ENCODE assay signal across 8 cellular contexts in genomic region chr13:20161275-20161950, GRCh38. TPM values are rescaled to one million over a fixed set of nuclear protein-coding genes. Genes with fewer than 3 reads are reported as not detected.
DNase-seq lines count a peak whose midpoint lies in the region; ATAC-seq, FAIRE-seq and TF ChIP-seq lines count a peak whose summit lies in the region.

No MANE protein-coding gene starts in this region.

- TF ChIP-seq POLR2A in GM18505 (IDR thresholded peaks at IDR 0.05; ENCODE audit: borderline replicate concordance, extremely low read depth, insufficient read depth, insufficient read length): no peak
- TF ChIP-seq POLR2A in stomach (IDR thresholded peaks at IDR 0.05): no peak

- WGBS in stomach, 5 donors: 3 to 11% (median 5%) methylated on average over 22 to 79 of the region's 79 CpGs

- TF ChIP-seq CTCF in brain microvascular endothelial cell (IDR thresholded peaks at IDR 0.05; ENCODE audit: low read depth, low read length, missing control alignments) (no peak), stomach (IDR thresholded peaks at IDR 0.05) (no peak)

- H3K9me3 ChIP-seq in SK-N-MC (ENCODE audit: low read depth, low read length): no peaks in the 10 kb centered on the region
- no peaks in the 10 kb centered on the region for H3K9me3 ChIP-seq in mononuclear cell (ENCODE audit: low read depth, low read length)
- H3K9me3 ChIP-seq in stomach: no peaks in the 10 kb centered on the region

- H3K36me3 ChIP-seq in SK-N-MC (ENCODE audit: insufficient read depth, low read length) (no peaks in the 10 kb centered on the region), brain microvascular endothelial cell (replicated peaks) (no peaks in the 10 kb centered on the region), stomach (no peaks in the 10 kb centered on the region)

- H3K27me3 ChIP-seq in brain microvascular endothelial cell (replicated peaks) (peaks cover 37% of the 10 kb centered on the region), mononuclear cell (ENCODE audit: insufficient read depth, low read length) (peaks cover 63% of the 10 kb centered on the region), stomach (peaks cover 24 to 91% (median 60%) of the 10 kb centered on the region in 3 donors)

- H3K9ac ChIP-seq in SK-N-MC (ENCODE audit: insufficient read length): no peak overlapping the region

- no peak for TF ChIP-seq EP300 in stomach (IDR thresholded peaks at IDR 0.05)

- intact Hi-C loops in stomach (cut with DNase I; ENCODE audit: low total_unique reads): no loop called here

- ATAC-seq in GM18505 (IDR thresholded peaks at IDR 0.05; ENCODE audit: unreplicated experiment): peak; percentile 56
- ATAC-seq in HG02642 (IDR thresholded peaks at IDR 0.05; ENCODE audit: poor library complexity, unreplicated experiment): peak; percentile 63

- in situ Hi-C loops in brain microvascular endothelial cell (cut with HindIII; ENCODE audit: low pct_ligation_motif_present, low sequenced_read_pairs): no loop called here

- H3K27ac ChIP-seq in SK-N-MC: no peak overlapping the region
- no peak overlapping the region for H3K27ac ChIP-seq in brain microvascular endothelial cell
- no peak overlapping the region for H3K27ac ChIP-seq in stomach

- H3K4me1 ChIP-seq in mononuclear cell (ENCODE audit: insufficient read depth, low read length) (peaks cover 22% of the 10 kb centered on the region), stomach (peaks cover 18 to 30% (median 25%) of the 10 kb centered on the region in 4 donors)

- H3K4me3 ChIP-seq in SK-N-MC (peak overlapping the region; percentile 84), brain microvascular endothelial cell (ENCODE audit: low read depth, low read length) (peak overlapping the region; percentile 48), mononuclear cell (ENCODE audit: low read length) (peak overlapping the region; percentile 35), stomach (peak overlapping the region; percentile 36 to 66 (median 49))

- DNase-seq in SK-N-MC (ENCODE audit: low read depth, low spot score): no peak
- no peak for DNase-seq in brain microvascular endothelial cell
- DNase-seq in stomach: no peak
- DNase-seq in NCI-H146 (lab: John Stamatoyannopoulos, UW): no peak
- DNase-seq in HTR-8/SVneo (ENCODE audit: insufficient read length, low spot score): no peak

- no peak for FAIRE-seq in HTR-8/SVneo (lab: Jason Lieb, UNC)

RNA-seq across cellular contexts. Expression of gene GJA3, which starts 0.6 kb away (rescaled TPM):
- under 0.01 TPM for total RNA-seq in mononuclear cell
- under 1 TPM in 1 of 5 donors, not detected in 4; 0.14 TPM for total RNA-seq in stomach
- polyA plus RNA-seq in stomach: under 1 TPM in 1 of 3 donors, not detected in 2; 0.13 TPM

RNA-seq across cellular contexts. Expression of gene GJB2, which starts 31.3 kb away (rescaled TPM):
- total RNA-seq in mononuclear cell: 3.4 TPM
- 10 to 100 TPM in 1 of 5 donors, 1 to 10 TPM in 2, under 1 TPM in 1, not detected in 1; 0.58 to 10.4 (median 3.0) TPM for total RNA-seq in stomach
- polyA plus RNA-seq in stomach: 100 to 1,000 TPM in 1 of 3 donors, 1 to 10 TPM in 1, under 1 TPM in 1; 0.76 to 102 (median 2.3) TPM
